17 cellular contexts compared by ENCODE assay signal in genomic region chr12:92509156-92509758, GRCh38.
DNase-seq lines count a peak whose midpoint lies in the region; TF ChIP-seq lines count a peak whose summit lies in the region.
"Had no signal": no experiment of that assay in that cellular context is flagged by ENCODE, and none has a peak within 500 bp of the region (broad histone marks: within the 10 kb centered on the region; RNA-seq: fewer than 3 reads in every experiment).

No MANE protein-coding gene starts in this region.

- DNase-seq in AG10803 (ENCODE audit: low read depth) (peak; percentile 19), M059J (ENCODE audit: low read depth) (peak; percentile 36), mammary epithelial cell (peak; percentile 60)
- no peak for DNase-seq in activated naive CD4-positive, alpha-beta T cell (lab: John Stamatoyannopoulos, UW)
- no peak for DNase-seq in activated CD4-positive, CD25-positive, alpha-beta regulatory T cell (lab: John Stamatoyannopoulos, UW)
- DNase-seq in CD8-positive, alpha-beta memory T cell = no peak
- DNase-seq: AML-193, COR-L47, H9, MM.1S, NCI-H1105, NCI-H1694, NCI-H446, NCI-H69 had no signal

- POLR2A ChIA-PET in CD8-positive, alpha-beta memory T cell (lab: Charles Lee) = interaction anchor here (0.7 kb wide), 1 partner anchor 44 kb away, joined by 5 read pairs; no protein-coding TSS in a partner anchor

- dilution Hi-C loops in mammary epithelial cell (cut with HindIII; ENCODE audit: low sequenced_read_pairs) = no loop called here

- peaks cover 17 to 20% (median 18%) of the 10 kb centered on the region in 3 donors for H3K4me1 Mint-ChIP-seq in CD8-positive, alpha-beta memory T cell

- no peaks in the 10 kb centered on the region for H3K27me3 ChIP-seq in mammary epithelial cell (ENCODE audit: insufficient read depth, low read length)
- no peaks in the 10 kb centered on the region for H3K27me3 ChIP-seq in CD8-positive, alpha-beta memory T cell (ENCODE audit: insufficient read depth, low read length, poor library complexity, severe bottlenecking)

- no TSS peak for BruUV-seq in mammary epithelial cell (replicated peaks; lab: Mats Ljungman, UMichigan)

- H3K9ac ChIP-seq in mammary epithelial cell (ENCODE audit: insufficient read depth, low read length) = no peak overlapping the region
- H3K9ac ChIP-seq: KMS-11 had no signal

- no peak overlapping the region for H3K4me3 Mint-ChIP-seq in CD8-positive, alpha-beta memory T cell
- H3K4me3 Mint-ChIP-seq: CD14-positive monocyte, H9 had no signal

- CTCF ChIA-PET in mammary epithelial cell (lab: Charles Lee; ENCODE audit: low non-redundant PET) = no interaction called here
- CTCF ChIA-PET in CD8-positive, alpha-beta memory T cell (lab: Charles Lee) = interaction anchor here (1.1 kb wide), 1 partner anchor 101 kb away, joined by 3 read pairs; no protein-coding TSS in a partner anchor

- no peaks in the 10 kb centered on the region for H3K9me3 ChIP-seq in mammary epithelial cell (replicated peaks; ENCODE audit: insufficient read depth, low read length)
- no peaks in the 10 kb centered on the region for H3K9me3 ChIP-seq in CD8-positive, alpha-beta memory T cell (ENCODE audit: low read length)

- H3K27ac Mint-ChIP-seq in CD8-positive, alpha-beta memory T cell = no peak overlapping the region
- H3K27ac Mint-ChIP-seq: CD14-positive monocyte, H9 had no signal

- no peaks in the 10 kb centered on the region for H4K20me1 ChIP-seq in mammary epithelial cell (ENCODE audit: insufficient read depth, low read length)

- H3K4me3 ChIP-seq in AG10803 (ENCODE audit: low read length) = no peak overlapping the region
- no peak overlapping the region for H3K4me3 ChIP-seq in mammary epithelial cell (replicated peaks in 1 of 3; ENCODE audit: insufficient read depth in 1 of 3, low read depth in 2 of 3, low read length in 3 of 3)
- H3K4me3 ChIP-seq in urinary bladder (ENCODE audit: low read depth, low read length) = no peak overlapping the region
- H3K4me3 ChIP-seq in CD8-positive, alpha-beta memory T cell (ENCODE audit: low read length) = no peak overlapping the region

- H3K27ac ChIP-seq in mammary epithelial cell (ENCODE audit: insufficient read depth, low read depth, low read length) (no peak overlapping the region), urinary bladder (ENCODE audit: low read depth) (peak overlapping the region; percentile 38)
- no peak overlapping the region for H3K27ac ChIP-seq in CD8-positive, alpha-beta memory T cell (ENCODE audit: low read depth, low read length)
- H3K27ac ChIP-seq: KMS-11 had no signal

- H3K79me2 ChIP-seq in mammary epithelial cell (ENCODE audit: insufficient read depth, low read length) = no peaks in the 10 kb centered on the region

- peaks cover 0 to 11% (median 0%) of the 10 kb centered on the region in 5 donors for H3K9me3 Mint-ChIP-seq in CD8-positive, alpha-beta memory T cell
- H3K9me3 Mint-ChIP-seq: H9 had no signal

- 29% methylated on average over 2 of the region's 2 CpGs for WGBS in mammary epithelial cell (ENCODE audit: low coverage, missing lambda C conversion rate)
- 68% methylated on average over 2 of the region's 2 CpGs for WGBS in urinary bladder

- intact Hi-C loops in mammary epithelial cell (cut with micrococcal nuclease) = loop anchor here (5.0 kb wide), 1 partner anchor 43 kb away; no protein-coding TSS in a partner anchor

- H3K36me3 Mint-ChIP-seq in CD8-positive, alpha-beta memory T cell = peaks cover 0 to 9% (median 1%) of the 10 kb centered on the region in 3 donors
- H3K36me3 Mint-ChIP-seq: CD14-positive monocyte had no signal

- H3K4me2 ChIP-seq in mammary epithelial cell (ENCODE audit: insufficient read depth, low read depth, low read length) = no peak overlapping the region
- H3K4me2 ChIP-seq: KMS-11 had no signal

- TF ChIP-seq CTCF in AG10803 (conservative IDR thresholded peaks at IDR 0.05; ENCODE audit: low read length) (no peak), mammary epithelial cell (conservative IDR thresholded peaks at IDR 0.05 in 1 of 2, IDR thresholded peaks at IDR 0.05 in 1 of 2; ENCODE audit: extremely low read depth in 1 of 2, insufficient read depth in 1 of 2, low read depth in 1 of 2, low read length in 2 of 2) (no peak)

- H3K36me3 ChIP-seq in mammary epithelial cell (ENCODE audit: insufficient read depth, low read length) (no peaks in the 10 kb centered on the region), urinary bladder (ENCODE audit: insufficient read depth) (no peaks in the 10 kb centered on the region)
- H3K36me3 ChIP-seq in CD8-positive, alpha-beta memory T cell (ENCODE audit: insufficient read depth, low read length) = no peaks in the 10 kb centered on the region

- in situ Hi-C loops in mammary epithelial cell (cut with MboI; ENCODE audit: low sequenced_read_pairs in 2 of 2) = no loop called here

- no peaks in the 10 kb centered on the region for H3K27me3 Mint-ChIP-seq in CD8-positive, alpha-beta memory T cell

- peaks cover 3% of the 10 kb centered on the region for H3K4me1 ChIP-seq in mammary epithelial cell (ENCODE audit: insufficient read depth, low read length)
- H3K4me1 ChIP-seq in urinary bladder (ENCODE audit: insufficient read depth) = peaks cover 1% of the 10 kb centered on the region
- peaks cover 17% of the 10 kb centered on the region for H3K4me1 ChIP-seq in CD8-positive, alpha-beta memory T cell (ENCODE audit: insufficient read depth, low read length)

- H2AFZ ChIP-seq in mammary epithelial cell (ENCODE audit: low read depth, low read length) = no peak overlapping the region

Comparison
In these comparisons a context has a peak if more than half of its experiments do, and no peak if none do; other contexts are left out.
1. DNase-seq: peak in AG10803 (single experiment), M059J (single experiment) and mammary epithelial cell (single experiment); none in activated naive CD4-positive, alpha-beta T cell (0 of 4), activated CD4-positive, CD25-positive, alpha-beta regulatory T cell (0 of 4) and CD8-positive, alpha-beta memory T cell (0 of 5).